29 cellular contexts compared by ENCODE assay signal in genomic region chr19:49461656-49462055, GRCh38. TPM values are rescaled to one million over a fixed set of nuclear protein-coding genes. Genes with fewer than 3 reads are reported as not detected.
"Had no signal": no experiment of that assay in that cellular context is flagged by ENCODE, and none has a peak within 500 bp of the region (broad histone marks: within the 10 kb centered on the region; RNA-seq: fewer than 3 reads in every experiment).

No MANE protein-coding gene starts in this region.

- H3K27me3 Mint-ChIP-seq: activated CD4-positive, alpha-beta memory T cell treated with anti-CD3 and anti-CD28 coated beads for 36 hours; activated CD4-positive, alpha-beta T cell treated with anti-CD3 and anti-CD28 coated beads for 36 hours; activated naive CD4-positive, alpha-beta T cell treated with anti-CD3 and anti-CD28 coated beads, Interleukin-2, amount 50 U/mL, for 24 hours; activated naive CD8-positive, alpha-beta T cell treated with anti-CD3 and anti-CD28 coated beads, Interleukin-2, amount 10 ng/mL, durations not matched to agents 7 days and 5 days had no signal

- H3K27ac Mint-ChIP-seq: activated CD4-positive, alpha-beta memory T cell treated with anti-CD3 and anti-CD28 coated beads for 36 hours; activated CD4-positive, alpha-beta T cell treated with anti-CD3 and anti-CD28 coated beads for 36 hours; activated naive CD4-positive, alpha-beta T cell treated with anti-CD3 and anti-CD28 coated beads, Interleukin-2, amount 50 U/mL, for 24 hours; T-helper 2 cell treated with Interferon-gamma antibody and Interleukin-4, amounts not matched to agents 5 μg/mL and 100 μg/mL, for 36 hours had no signal

- H3K9me3 ChIP-seq: body of pancreas, breast epithelium, MG63, SJCRH30 had no signal

- H3K9me3 Mint-ChIP-seq: activated CD4-positive, alpha-beta memory T cell treated with anti-CD3 and anti-CD28 coated beads for 36 hours; activated naive CD4-positive, alpha-beta T cell treated with anti-CD3 and anti-CD28 coated beads, Interleukin-2, amount 50 U/mL, for 24 hours; activated naive CD8-positive, alpha-beta T cell treated with anti-CD3 and anti-CD28 coated beads, Interleukin-2, amount 10 ng/mL, durations not matched to agents 7 days and 5 days; T-helper 2 cell treated with Interferon-gamma antibody and Interleukin-4, amounts not matched to agents 5 μg/mL and 100 μg/mL, for 36 hours had no signal

- ATAC-seq: activated CD4-positive, alpha-beta T cell treated with anti-CD3 and anti-CD28 coated beads for 36 hours; activated CD4-positive, CD25-positive, alpha-beta regulatory T cell treated with anti-CD3 and anti-CD28 coated beads, Interleukin-2, amount 50 U/mL, for 24 hours; body of pancreas; Panc1 had no signal

- H3K4me3 ChIP-seq: body of pancreas, breast epithelium, coronary artery, MG63, SJCRH30, SK-N-MC had no signal

- H3K4me1 ChIP-seq: body of pancreas, breast epithelium, SJCRH30 had no signal

- H3K36me3 ChIP-seq: breast epithelium, SJCRH30 had no signal

- DNase-seq: activated CD4-positive, alpha-beta memory T cell treated with anti-CD3 and anti-CD28 coated beads for 36 hours; activated CD4-positive, alpha-beta T cell treated with anti-CD3 and anti-CD28 coated beads for 36 hours; activated CD4-positive, alpha-beta T cell treated with anti-CD3 and anti-CD28 coated beads, Interleukin-2, amount 50 U/mL, for 1 hour; activated CD8-positive, alpha-beta memory T cell treated with anti-CD3 and anti-CD28 coated beads, Interleukin-2, amount 50 U/mL, for 48 hours; activated effector memory CD4-positive, alpha-beta T cell treated with Interleukin-2 at 50 U/mL for 16 hours; activated naive CD8-positive, alpha-beta T cell treated with anti-CD3 and anti-CD28 coated beads, Interleukin-2, amount 10 ng/mL, durations not matched to agents 7 days and 5 days; activated T-cell treated with anti-CD3 and anti-CD28 coated beads, Interleukin-2, amount 50 U/mL, for 48 hours; amygdala; body of pancreas; MG63; NCI-H1048; NCI-H1105 treated with DMSO at 0.1 percent for 48 hours; NCI-H1436 treated with DMSO at 0.1 percent for 48 hours; NCI-H1694 treated with DMSO at 0.1 percent for 48 hours; NCI-H2029; NCI-H345; NCI-H524 treated with DMSO at 0.1 percent for 48 hours; SHP77; SJCRH30 had no signal

- FAIRE-seq: astrocyte, TTC549 had no signal

- H3K27ac ChIP-seq: body of pancreas, breast epithelium, coronary artery, SJCRH30, SK-N-MC had no signal

- H3K27me3 ChIP-seq: body of pancreas, breast epithelium, MG63, SJCRH30 had no signal

- H3K4me3 Mint-ChIP-seq: activated CD4-positive, alpha-beta memory T cell treated with anti-CD3 and anti-CD28 coated beads for 36 hours; activated CD4-positive, alpha-beta T cell treated with anti-CD3 and anti-CD28 coated beads for 36 hours; activated naive CD4-positive, alpha-beta T cell treated with anti-CD3 and anti-CD28 coated beads, Interleukin-2, amount 50 U/mL, for 24 hours; activated naive CD8-positive, alpha-beta T cell treated with anti-CD3 and anti-CD28 coated beads, Interleukin-2, amount 10 ng/mL, durations not matched to agents 7 days and 5 days; T-helper 2 cell treated with Interferon-gamma antibody and Interleukin-4, amounts not matched to agents 5 μg/mL and 100 μg/mL, for 36 hours had no signal

RNA-seq across cellular contexts. Expression of gene FLT3LG, which starts 12.4 kb away (rescaled TPM):
- total RNA-seq: astrocyte had no signal

RNA-seq across cellular contexts. Expression of gene SLC17A7, which starts 20.3 kb away (rescaled TPM):
- total RNA-seq: NCI-H460 had no signal
